Comparison of ENCODE assay signal across 8 cellular contexts in genomic region chr12:15220961-15221885, GRCh38.
DNase-seq lines count a peak whose midpoint lies in the region; ATAC-seq and TF ChIP-seq lines count a peak whose summit lies in the region.

Gene RERG, minus strand, starts transcription at chr12:15221417. Its CDS starts 3,928 bp downstream, at chr12:15217489.

- H3K4me1 ChIP-seq in mucosa of rectum (ENCODE audit: control insufficient read depth in 2 of 2, insufficient read depth in 2 of 2, low read length in 2 of 2) = peaks cover 0 to 2% of the 10 kb centered on the region in 2 donors

- no peaks in the 10 kb centered on the region for H3K9me3 ChIP-seq in mucosa of rectum (ENCODE audit: control insufficient read depth in 2 of 2, low read length in 2 of 2)

- H3K27ac ChIP-seq in mucosa of rectum (ENCODE audit: low read depth in 2 of 2, low read length in 2 of 2) = peak within 1 kb of the TSS; percentile 40 to 42

- DNase-seq in AG08395 (ENCODE audit: low spot score) (peak; percentile 82), NCI-H69 (lab: John Stamatoyannopoulos, UW) (peak; percentile 89), activated T-cell treated with anti-CD3 and anti-CD28 coated beads for 4 hours (peak; percentile 62), erythroblast (lab: John Stamatoyannopoulos, UW) (peak; percentile 73 to 84)
- peak; percentile 60 for DNase-seq in stimulated activated CD8-positive, alpha-beta memory T cell treated with anti-CD3 and anti-CD28 coated beads, Interleukin-4, amount 100 ng/mL, for 24 hours (ENCODE audit: low read depth)

- peak within 1 kb of the TSS; percentile 4 to 58 for H3K9ac ChIP-seq in mucosa of rectum (ENCODE audit: low read depth in 1 of 2, low read length in 2 of 2)

- H3K4me3 ChIP-seq in mucosa of rectum (ENCODE audit: low read length in 2 of 2) = peak within 1 kb of the TSS; percentile 55 to 72

- ATAC-seq in GM18868 (IDR thresholded peaks at IDR 0.05; ENCODE audit: unreplicated experiment) (peak; percentile 98), HG03108 (IDR thresholded peaks at IDR 0.05; ENCODE audit: unreplicated experiment) (peak; percentile 93)

- peaks cover 2 to 9% of the 10 kb centered on the region in 2 donors for H3K27me3 ChIP-seq in mucosa of rectum (ENCODE audit: control insufficient read depth in 2 of 2, insufficient read depth in 2 of 2, low read length in 2 of 2)

- no peaks in the 10 kb centered on the region for H3K36me3 ChIP-seq in mucosa of rectum (ENCODE audit: control insufficient read depth in 2 of 2, insufficient read depth in 2 of 2, low read length in 2 of 2)

- TF ChIP-seq POLR2A in erythroblast (IDR thresholded peaks at IDR 0.05; ENCODE audit: low read length) = no peak

Comparison
In these comparisons a context has a peak if more than half of its experiments do, and no peak if none do; other contexts are left out.
1. Peak in every context shown above with its lines: DNase-seq, ATAC-seq, H3K4me3 ChIP-seq and H3K27ac ChIP-seq.